ENCODE assay signal across 6 cellular contexts in genomic region chr2:129441610-129442009, GRCh38.
"Had no signal": no experiment of that assay in that cellular context is flagged by ENCODE, and none has a peak within 500 bp of the region (broad histone marks: within the 10 kb centered on the region; RNA-seq: fewer than 3 reads in every experiment).

No MANE protein-coding gene starts in this region.

- ATAC-seq: HepG2 had no signal

- H3K27ac ChIP-seq: HL-60 had no signal

- H3K36me3 Mint-ChIP-seq: IgD-negative memory B cell had no signal

- H3K4me1 Mint-ChIP-seq: IgD-negative memory B cell had no signal

- H3K9me3 Mint-ChIP-seq: IgD-negative memory B cell had no signal

- DNase-seq: IMR-90, KBM-7 had no signal

- FAIRE-seq: HepG2, HTR-8/SVneo had no signal

- H3K27ac Mint-ChIP-seq: IgD-negative memory B cell had no signal
